In genomic region chr1:159891275-159892157, GRCh38 we compare ENCODE assay signal across 8 cellular contexts. TPM values are rescaled to one million over a fixed set of nuclear protein-coding genes. Genes with fewer than 3 reads are reported as not detected.
DNase-seq lines count a peak whose midpoint lies in the region; ATAC-seq lines count a peak whose summit lies in the region.

No MANE protein-coding gene starts in this region.

- DNase-seq in Ammon's horn (ENCODE audit: low spot score), result peak; percentile 94
- DNase-seq in GM19238 (ENCODE audit: insufficient read length, low spot score), result peak; percentile 45
- peak; percentile 71 for DNase-seq in NCI-H748 treated with DMSO at 0.1 percent for 48 hours (lab: John Stamatoyannopoulos, UW)
- DNase-seq in activated CD4-positive, alpha-beta T cell treated with anti-CD3 and anti-CD28 coated beads, Interleukin-2, amount 50 U/mL, for 48 hours, result peak; percentile 79 to 85
- DNase-seq in dermis microvascular lymphatic vessel endothelial cell (ENCODE audit: low read depth in 2 of 2), result peak; percentile 71 to 92
- peak; percentile 95 for DNase-seq in medulla oblongata (ENCODE audit: extremely low spot score)
- peak; percentile 33 for DNase-seq in stimulated activated CD8-positive, alpha-beta memory T cell treated with anti-CD3 and anti-CD28 coated beads, Interleukin-15, amount 100 ng/mL, for 24 hours (ENCODE audit: low read depth)

- peak; percentile 65 for ATAC-seq in HG03565 (IDR thresholded peaks at IDR 0.05; ENCODE audit: unreplicated experiment)

RNA-seq across cellular contexts. Expression of gene CFAP45, which starts 8.4 kb away (rescaled TPM):
- 0.13 and 0.51 TPM in 2 replicates for total RNA-seq in dermis microvascular lymphatic vessel endothelial cell

RNA-seq across cellular contexts. Expression of gene VSIG8, which starts 29.1 kb away (rescaled TPM):
- total RNA-seq in dermis microvascular lymphatic vessel endothelial cell, result not detected in 2 replicates

RNA-seq across cellular contexts. Expression of gene TAGLN2, which starts 33.8 kb away (rescaled TPM):
- 136 and 182 TPM in 2 replicates for total RNA-seq in dermis microvascular lymphatic vessel endothelial cell

RNA-seq across cellular contexts. Expression of gene IGSF9, which starts 53.9 kb away (rescaled TPM):
- not detected in 2 replicates for total RNA-seq in dermis microvascular lymphatic vessel endothelial cell

Comparison
In these comparisons a context has a peak if more than half of its experiments do, and no peak if none do; other contexts are left out.
1. Peak in every context shown above with its lines: DNase-seq and ATAC-seq.
2. DNase-seq: peak in every context shown above with its lines; median percentile 95 in medulla oblongata; 94 in Ammon's horn; 82 in activated CD4-positive, alpha-beta T cell treated with anti-CD3 and anti-CD28 coated beads, Interleukin-2, amount 50 U/mL, for 48 hours; 82 in dermis microvascular lymphatic vessel endothelial cell; 71 in NCI-H748 treated with DMSO at 0.1 percent for 48 hours; 45 in GM19238; 33 in stimulated activated CD8-positive, alpha-beta memory T cell treated with anti-CD3 and anti-CD28 coated beads, Interleukin-15, amount 100 ng/mL, for 24 hours.